In genomic region chr2:176173679-176174381, GRCh38 we compare ENCODE assay signal across 28 cellular contexts. TPM values are rescaled to one million over a fixed set of nuclear protein-coding genes. Genes with fewer than 3 reads are reported as not detected.
DNase-seq lines count a peak whose midpoint lies in the region; ATAC-seq and TF ChIP-seq lines count a peak whose summit lies in the region.
"Had no signal": no experiment of that assay in that cellular context is flagged by ENCODE, and none has a peak within 500 bp of the region (broad histone marks: within the 10 kb centered on the region; RNA-seq: fewer than 3 reads in every experiment).

No MANE protein-coding gene starts in this region.

- H3K36me3 Mint-ChIP-seq in activated CD4-positive, alpha-beta memory T cell treated with anti-CD3 and anti-CD28 coated beads for 36 hours, result peaks cover 7% of the 10 kb centered on the region
- H3K36me3 Mint-ChIP-seq: memory B cell had no signal

- no peak overlapping the region for H3K27ac ChIP-seq in ACC112 (ENCODE audit: low read depth, low read length)
- no peak overlapping the region for H3K27ac ChIP-seq in OCI-LY3 (ENCODE audit: low read length)
- H3K27ac ChIP-seq in osteoblast (ENCODE audit: low read depth, low read length), result no peak overlapping the region
- H3K27ac ChIP-seq: C4-2B, esophagus squamous epithelium, gastroesophageal sphincter had no signal

- H4K20me1 ChIP-seq in OCI-LY3 (ENCODE audit: insufficient read depth, low read length) (no peaks in the 10 kb centered on the region), osteoblast (ENCODE audit: insufficient read depth, low read length) (no peaks in the 10 kb centered on the region)

- H3K9me3 ChIP-seq in OCI-LY3 (ENCODE audit: insufficient read depth, low read length) (no peaks in the 10 kb centered on the region), osteoblast (ENCODE audit: low read depth, low read length) (no peaks in the 10 kb centered on the region)
- H3K9me3 ChIP-seq: esophagus squamous epithelium had no signal

- no peaks in the 10 kb centered on the region for H3K9me3 Mint-ChIP-seq in activated CD4-positive, alpha-beta memory T cell treated with anti-CD3 and anti-CD28 coated beads for 36 hours
- H3K9me3 Mint-ChIP-seq: activated naive CD4-positive, alpha-beta T cell treated with anti-CD3 and anti-CD28 coated beads for 36 hours; activated T-cell treated with anti-CD3 and anti-CD28 coated beads, Interleukin-2, amount 50 U/mL, for 4 hours; central memory CD8-positive, alpha-beta T cell; memory B cell; stimulated activated naive CD8-positive, alpha-beta T cell treated with anti-CD3 and anti-CD28 coated beads, Interleukin-15, amount 100 ng/mL, for 72 hours had no signal

- no peak overlapping the region for H2AFZ ChIP-seq in ACC112 (ENCODE audit: low read length, unreplicated experiment)
- H2AFZ ChIP-seq in OCI-LY3 (ENCODE audit: low read depth, low read length), result no peak overlapping the region
- H2AFZ ChIP-seq in osteoblast (ENCODE audit: low read length), result no peak overlapping the region

- no peaks in the 10 kb centered on the region for H3K79me2 ChIP-seq in ACC112 (ENCODE audit: control insufficient read depth, insufficient read depth, low read length, unreplicated experiment)
- no peaks in the 10 kb centered on the region for H3K79me2 ChIP-seq in OCI-LY3 (ENCODE audit: low read length)
- no peaks in the 10 kb centered on the region for H3K79me2 ChIP-seq in osteoblast (ENCODE audit: insufficient read depth, low read length)

- H3K36me3 ChIP-seq in ACC112 (ENCODE audit: insufficient read depth, low read length) (no peaks in the 10 kb centered on the region), OCI-LY3 (replicated peaks; ENCODE audit: low read depth, low read length) (no peaks in the 10 kb centered on the region), osteoblast (ENCODE audit: insufficient read depth, low read length) (no peaks in the 10 kb centered on the region)
- H3K36me3 ChIP-seq: esophagus squamous epithelium, gastroesophageal sphincter had no signal

- no peak overlapping the region for H3K27ac Mint-ChIP-seq in activated CD4-positive, alpha-beta memory T cell treated with anti-CD3 and anti-CD28 coated beads for 36 hours
- H3K27ac Mint-ChIP-seq: activated naive CD4-positive, alpha-beta T cell treated with anti-CD3 and anti-CD28 coated beads for 36 hours; memory B cell; stimulated activated naive CD8-positive, alpha-beta T cell treated with anti-CD3 and anti-CD28 coated beads, Interleukin-15, amount 100 ng/mL, for 72 hours had no signal

- H3K4me2 ChIP-seq in OCI-LY3 (ENCODE audit: low read length), result peak overlapping the region; percentile 60
- H3K4me2 ChIP-seq in osteoblast (ENCODE audit: insufficient read depth, low read length), result peak overlapping the region; percentile 60

- H3K4me3 Mint-ChIP-seq in activated CD4-positive, alpha-beta memory T cell treated with anti-CD3 and anti-CD28 coated beads for 36 hours, result no peak overlapping the region
- H3K4me3 Mint-ChIP-seq: activated naive CD4-positive, alpha-beta T cell treated with anti-CD3 and anti-CD28 coated beads for 36 hours; activated T-cell treated with anti-CD3 and anti-CD28 coated beads, Interleukin-2, amount 50 U/mL, for 4 hours; central memory CD8-positive, alpha-beta T cell; memory B cell had no signal

- H3K9ac ChIP-seq in OCI-LY3 (ENCODE audit: low read length), result no peak overlapping the region

- no peak for ATAC-seq in GM18511 (IDR thresholded peaks at IDR 0.05; ENCODE audit: unreplicated experiment)
- ATAC-seq: activated T-cell treated with anti-CD3 and anti-CD28 coated beads, Interleukin-2, amount 50 U/mL, for 4 hours; gastroesophageal sphincter; HCT116; left cardiac atrium; right cardiac atrium; stimulated activated naive CD8-positive, alpha-beta T cell treated with anti-CD3 and anti-CD28 coated beads, Interleukin-15, amount 100 ng/mL, for 72 hours had no signal

- TF ChIP-seq CTCF in OCI-LY3 (IDR thresholded peaks at IDR 0.05; ENCODE audit: low read depth, low read length) (no peak), epithelial cell of proximal tubule (conservative IDR thresholded peaks at IDR 0.05; ENCODE audit: low read depth, low read length) (no peak), osteoblast (IDR thresholded peaks at IDR 0.05; ENCODE audit: extremely low read depth, low read depth, low read length) (no peak)

- POLR2A ChIA-PET in activated CD4-positive, alpha-beta memory T cell treated with anti-CD3 and anti-CD28 coated beads for 36 hours (lab: Charles Lee), result no interaction called here

- DNase-seq in epithelial cell of proximal tubule (ENCODE audit: low read depth) (no peak), osteoblast (ENCODE audit: insufficient read length, low spot score, missing footprints) (peak; percentile 32), NCI-H146 (lab: John Stamatoyannopoulos, UW) (no peak), SW480 (ENCODE audit: low spot score) (no peak)
- DNase-seq in activated CD4-positive, alpha-beta memory T cell treated with anti-CD3 and anti-CD28 coated beads for 36 hours, result no peak
- DNase-seq: activated CD8-positive, alpha-beta memory T cell treated with anti-CD3 and anti-CD28 coated beads for 24 hours; activated naive CD4-positive, alpha-beta T cell treated with anti-CD3 and anti-CD28 coated beads for 36 hours; activated T-cell treated with anti-CD3 and anti-CD28 coated beads, Interleukin-2, amount 50 U/mL, for 4 hours; esophagus squamous epithelium; left cardiac atrium; NCI-H187; NCI-H2227 treated with DMSO at 0.1 percent for 48 hours; NCI-H748 treated with DMSO at 0.1 percent for 48 hours; right cardiac atrium; stimulated activated naive CD8-positive, alpha-beta T cell treated with anti-CD3 and anti-CD28 coated beads, Interleukin-15, amount 100 ng/mL, for 72 hours; SW 1271; trophoblast cell had no signal

- intact Hi-C loops in activated CD4-positive, alpha-beta memory T cell treated with anti-CD3 and anti-CD28 coated beads for 36 hours (cut with micrococcal nuclease), result loop anchor here (5.0 kb wide), 1 partner anchor 47 kb away; the partner anchor contains the start of gene HOXD8

- no peaks in the 10 kb centered on the region for H3K4me1 ChIP-seq in ACC112 (ENCODE audit: control insufficient read depth, insufficient read depth, low read length, unreplicated experiment)
- no peaks in the 10 kb centered on the region for H3K4me1 ChIP-seq in OCI-LY3 (ENCODE audit: low read length)
- peaks cover 9% of the 10 kb centered on the region for H3K4me1 ChIP-seq in osteoblast (ENCODE audit: insufficient read depth, low read length)

- H3K4me3 ChIP-seq in ACC112 (ENCODE audit: low read depth, low read length) (0 out of 2 replicates have a peak overlapping the region, but pooled peaks have one; percentile 42), OCI-LY3 (ENCODE audit: low read length) (peak overlapping the region; percentile 55; the same call in 1 of the 2 replicates), epithelial cell of proximal tubule (ENCODE audit: low read depth, low read length) (peak overlapping the region; percentile 39), osteoblast (ENCODE audit: insufficient read depth, low read length) (no peak overlapping the region)
- H3K4me3 ChIP-seq: esophagus squamous epithelium had no signal

- peaks cover 23% of the 10 kb centered on the region for H3K4me1 Mint-ChIP-seq in activated CD4-positive, alpha-beta memory T cell treated with anti-CD3 and anti-CD28 coated beads for 36 hours (ENCODE audit: low read depth)

- H3K27me3 ChIP-seq in ACC112 (ENCODE audit: insufficient read depth, low read length) (peaks cover 3% of the 10 kb centered on the region; the same call in 1 of the 2 replicates), OCI-LY3 (ENCODE audit: low read depth, low read length) (no peaks in the 10 kb centered on the region), osteoblast (ENCODE audit: insufficient read depth, low read length) (peaks cover 58% of the 10 kb centered on the region)

- peaks cover 73% of the 10 kb centered on the region for H3K27me3 Mint-ChIP-seq in activated CD4-positive, alpha-beta memory T cell treated with anti-CD3 and anti-CD28 coated beads for 36 hours

- CTCF ChIA-PET in activated CD4-positive, alpha-beta memory T cell treated with anti-CD3 and anti-CD28 coated beads for 36 hours (lab: Charles Lee), result interaction anchor here (1.5 to 2.0 kb wide), 2 partner anchors 47 to 76 kb away, joined by 4 to 8 read pairs; no protein-coding TSS in a partner anchor

RNA-seq across cellular contexts. Expression of gene HOXD1, which starts 14.6 kb away (rescaled TPM):
- total RNA-seq in epithelial cell of proximal tubule (9.3 and 10.2 TPM in 2 replicates), osteoblast (not detected in 2 replicates)
- total RNA-seq in activated CD4-positive, alpha-beta memory T cell treated with anti-CD3 and anti-CD28 coated beads for 36 hours, result not detected
- total RNA-seq: activated naive CD4-positive, alpha-beta T cell treated with anti-CD3 and anti-CD28 coated beads for 36 hours; activated T-cell treated with anti-CD3 and anti-CD28 coated beads, Interleukin-2, amount 50 U/mL, for 4 hours; HT-29; myocyte; osteocyte; right cardiac atrium had no signal

RNA-seq across cellular contexts. Expression of gene HOXD3, which starts 16.7 kb away (rescaled TPM):
- total RNA-seq in epithelial cell of proximal tubule (8.2 and 9.4 TPM in 2 replicates), osteoblast (1.1 and 2.1 TPM in 2 replicates)
- not detected for total RNA-seq in activated CD4-positive, alpha-beta memory T cell treated with anti-CD3 and anti-CD28 coated beads for 36 hours
- total RNA-seq: activated naive CD4-positive, alpha-beta T cell treated with anti-CD3 and anti-CD28 coated beads for 36 hours; activated T-cell treated with anti-CD3 and anti-CD28 coated beads, Interleukin-2, amount 50 U/mL, for 4 hours; HT-29; myocyte; osteocyte; right cardiac atrium had no signal

RNA-seq across cellular contexts. Expression of gene HOXD4, which starts 22.5 kb away (rescaled TPM):
- total RNA-seq in epithelial cell of proximal tubule (26.0 and 28.0 TPM in 2 replicates), osteoblast (0.36 and 1.2 TPM in 2 replicates)
- total RNA-seq in activated CD4-positive, alpha-beta memory T cell treated with anti-CD3 and anti-CD28 coated beads for 36 hours, result not detected
- total RNA-seq: activated naive CD4-positive, alpha-beta T cell treated with anti-CD3 and anti-CD28 coated beads for 36 hours; activated T-cell treated with anti-CD3 and anti-CD28 coated beads, Interleukin-2, amount 50 U/mL, for 4 hours; HT-29; myocyte; osteocyte; right cardiac atrium had no signal

RNA-seq across cellular contexts. Expression of gene HOXD8, which starts 44.3 kb away (rescaled TPM):
- total RNA-seq in epithelial cell of proximal tubule, result 18.0 and 26.5 TPM in 2 replicates
- 3.3 and 5.6 TPM in 2 replicates for total RNA-seq in osteoblast
- total RNA-seq in activated CD4-positive, alpha-beta memory T cell treated with anti-CD3 and anti-CD28 coated beads for 36 hours, result not detected
- total RNA-seq: activated naive CD4-positive, alpha-beta T cell treated with anti-CD3 and anti-CD28 coated beads for 36 hours; HT-29; osteocyte had no signal

RNA-seq across cellular contexts. Expression of gene HOXD9, which starts 51.3 kb away (rescaled TPM):
- 9.8 and 11.5 TPM in 2 replicates for total RNA-seq in epithelial cell of proximal tubule
- total RNA-seq in osteoblast, result 0.36 and 0.59 TPM in 2 replicates
- total RNA-seq in activated CD4-positive, alpha-beta memory T cell treated with anti-CD3 and anti-CD28 coated beads for 36 hours, result not detected
- total RNA-seq: activated naive CD4-positive, alpha-beta T cell treated with anti-CD3 and anti-CD28 coated beads for 36 hours; activated T-cell treated with anti-CD3 and anti-CD28 coated beads, Interleukin-2, amount 50 U/mL, for 4 hours; HT-29; osteocyte; right cardiac atrium had no signal

Comparison
In these comparisons a context has a peak if more than half of its experiments do, and no peak if none do; other contexts are left out.
1. RNA of gene HOXD1, which starts 14.6 kb away (total RNA-seq): 9.3 to 10.2 TPM in epithelial cell of proximal tubule; not detected in osteoblast and not detected in activated CD4-positive, alpha-beta memory T cell treated with anti-CD3 and anti-CD28 coated beads for 36 hours; every median in the first group is over 10 times any median in the second.
2. RNA of gene HOXD4, which starts 22.5 kb away (total RNA-seq): 26.0 to 28.0 TPM in epithelial cell of proximal tubule; 0.36 to 1.2 TPM in osteoblast and not detected in activated CD4-positive, alpha-beta memory T cell treated with anti-CD3 and anti-CD28 coated beads for 36 hours; every median in the first group is over 10 times any median in the second.